ENCODE assay signal across 9 cellular contexts in the genomic region with DNA sequence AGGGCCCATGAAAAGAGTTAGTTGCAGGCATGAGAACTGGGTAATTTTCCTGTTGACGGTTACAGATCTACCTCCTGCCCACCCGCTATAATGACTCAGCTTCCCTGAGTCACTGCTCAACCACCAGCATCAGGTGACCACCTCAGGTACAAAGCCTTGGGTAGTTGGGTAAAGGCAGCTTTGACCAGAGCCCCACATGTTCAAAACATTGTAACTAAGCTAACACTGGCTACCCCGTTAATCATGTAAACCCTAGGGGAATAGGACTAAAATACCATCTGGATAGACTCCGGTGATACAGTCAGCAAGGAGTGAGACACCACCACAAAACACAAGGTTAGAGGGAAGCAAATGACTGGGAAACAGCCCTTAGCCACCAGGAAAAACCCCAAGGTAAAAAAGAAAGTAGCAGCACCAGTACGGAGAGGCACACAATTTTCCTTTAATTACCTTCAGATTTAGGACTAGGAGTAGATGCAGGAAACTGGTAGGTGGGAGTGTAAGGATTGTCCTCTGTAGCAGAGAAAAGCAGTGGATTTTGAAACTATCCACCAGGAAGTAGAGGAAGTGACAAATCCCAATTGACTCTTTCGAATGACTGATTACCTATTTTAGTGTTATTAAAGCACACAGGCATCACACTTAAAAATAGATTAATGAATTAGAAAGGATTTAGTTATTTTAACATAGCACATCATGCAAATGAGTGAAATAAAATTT.
DNase-seq lines count a peak whose midpoint lies in the region; ATAC-seq and TF ChIP-seq lines count a peak whose summit lies in the region.
"Had no signal": no experiment of that assay in that cellular context is flagged by ENCODE, and none has a peak within 500 bp of the region (broad histone marks: within the 10 kb centered on the region; RNA-seq: fewer than 3 reads in every experiment).

No MANE protein-coding gene starts in this region.

- H3K9me3 Mint-ChIP-seq in activated naive CD8-positive, alpha-beta T cell treated with anti-CD3 and anti-CD28 coated beads, Interleukin-2, amount 50 U/mL, for 24 hours = no peaks in the 10 kb centered on the region
- H3K9me3 Mint-ChIP-seq in stimulated activated naive CD8-positive, alpha-beta T cell treated with anti-CD3 and anti-CD28 coated beads, Interleukin-15, Interleukin-2, amounts not matched to agents 100 ng/mL and 50 ng/mL, for 24 hours = no peaks in the 10 kb centered on the region
- no peaks in the 10 kb centered on the region for H3K9me3 Mint-ChIP-seq in natural killer cell

- peak; percentile 53 for ATAC-seq in HG03066 (IDR thresholded peaks at IDR 0.05; ENCODE audit: low read depth, unreplicated experiment)
- ATAC-seq in activated naive CD8-positive, alpha-beta T cell treated with anti-CD3 and anti-CD28 coated beads, Interleukin-2, amount 50 U/mL, for 24 hours = peak; percentile 75
- no peak for ATAC-seq in HG03469 (IDR thresholded peaks at IDR 0.05; ENCODE audit: unreplicated experiment)
- ATAC-seq in natural killer cell = no peak

- H3K27me3 Mint-ChIP-seq in activated naive CD8-positive, alpha-beta T cell treated with anti-CD3 and anti-CD28 coated beads, Interleukin-2, amount 50 U/mL, for 24 hours = no peaks in the 10 kb centered on the region
- peaks cover 7% of the 10 kb centered on the region for H3K27me3 Mint-ChIP-seq in stimulated activated naive CD8-positive, alpha-beta T cell treated with anti-CD3 and anti-CD28 coated beads, Interleukin-15, Interleukin-2, amounts not matched to agents 100 ng/mL and 50 ng/mL, for 24 hours
- no peaks in the 10 kb centered on the region for H3K27me3 Mint-ChIP-seq in natural killer cell (ENCODE audit: low read depth in 2 of 2)

- DNase-seq in activated CD4-positive, alpha-beta T cell treated with anti-CD3 and anti-CD28 coated beads, Interleukin-2, amount 50 U/mL, for 48 hours = peak; percentile 3 to 21
- DNase-seq in activated CD4-positive, alpha-beta T cell treated with anti-CD3 and anti-CD28 coated beads for 4 hours = no peak
- DNase-seq in activated naive CD8-positive, alpha-beta T cell treated with anti-CD3 and anti-CD28 coated beads, Interleukin-2, amount 50 U/mL, for 24 hours = peak; percentile 9
- DNase-seq in UCSD-AML1 (lab: John Stamatoyannopoulos, UW; ENCODE audit: unreplicated experiment) (no peak), natural killer cell (no peak)

- intact Hi-C loops in natural killer cell (cut with micrococcal nuclease) = no loop called here

- no peak overlapping the region for H3K27ac Mint-ChIP-seq in activated naive CD8-positive, alpha-beta T cell treated with anti-CD3 and anti-CD28 coated beads, Interleukin-2, amount 50 U/mL, for 24 hours
- peak overlapping the region; percentile 71 for H3K27ac Mint-ChIP-seq in stimulated activated naive CD8-positive, alpha-beta T cell treated with anti-CD3 and anti-CD28 coated beads, Interleukin-15, Interleukin-2, amounts not matched to agents 100 ng/mL and 50 ng/mL, for 24 hours
- H3K27ac Mint-ChIP-seq in natural killer cell = no peak overlapping the region
- H3K27ac Mint-ChIP-seq: B cell had no signal

- TF ChIP-seq CTCF in natural killer cell (IDR thresholded peaks at IDR 0.05) = no peak

- H3K4me1 Mint-ChIP-seq in activated naive CD8-positive, alpha-beta T cell treated with anti-CD3 and anti-CD28 coated beads, Interleukin-2, amount 50 U/mL, for 24 hours = peaks cover 9% of the 10 kb centered on the region
- peaks cover 9% of the 10 kb centered on the region for H3K4me1 Mint-ChIP-seq in stimulated activated naive CD8-positive, alpha-beta T cell treated with anti-CD3 and anti-CD28 coated beads, Interleukin-15, Interleukin-2, amounts not matched to agents 100 ng/mL and 50 ng/mL, for 24 hours (ENCODE audit: low read depth)
- no peaks in the 10 kb centered on the region for H3K4me1 Mint-ChIP-seq in natural killer cell
- H3K4me1 Mint-ChIP-seq: B cell had no signal

- H3K36me3 Mint-ChIP-seq in activated naive CD8-positive, alpha-beta T cell treated with anti-CD3 and anti-CD28 coated beads, Interleukin-2, amount 50 U/mL, for 24 hours (ENCODE audit: low read depth) = no peaks in the 10 kb centered on the region
- no peaks in the 10 kb centered on the region for H3K36me3 Mint-ChIP-seq in stimulated activated naive CD8-positive, alpha-beta T cell treated with anti-CD3 and anti-CD28 coated beads, Interleukin-15, Interleukin-2, amounts not matched to agents 100 ng/mL and 50 ng/mL, for 24 hours (ENCODE audit: low read depth)
- no peaks in the 10 kb centered on the region for H3K36me3 Mint-ChIP-seq in natural killer cell

- H3K4me3 Mint-ChIP-seq in activated naive CD8-positive, alpha-beta T cell treated with anti-CD3 and anti-CD28 coated beads, Interleukin-2, amount 50 U/mL, for 24 hours = no peak overlapping the region
- peak overlapping the region; percentile 32 for H3K4me3 Mint-ChIP-seq in stimulated activated naive CD8-positive, alpha-beta T cell treated with anti-CD3 and anti-CD28 coated beads, Interleukin-15, Interleukin-2, amounts not matched to agents 100 ng/mL and 50 ng/mL, for 24 hours
- no peak overlapping the region for H3K4me3 Mint-ChIP-seq in natural killer cell
- H3K4me3 Mint-ChIP-seq: B cell had no signal

Comparison
In these comparisons a context has a peak if more than half of its experiments do, and no peak if none do; other contexts are left out.
1. DNase-seq: peak in activated CD4-positive, alpha-beta T cell treated with anti-CD3 and anti-CD28 coated beads, Interleukin-2, amount 50 U/mL, for 48 hours (2 of 2) and activated naive CD8-positive, alpha-beta T cell treated with anti-CD3 and anti-CD28 coated beads, Interleukin-2, amount 50 U/mL, for 24 hours (single experiment); none in activated CD4-positive, alpha-beta T cell treated with anti-CD3 and anti-CD28 coated beads for 4 hours (0 of 2), UCSD-AML1 (single experiment) and natural killer cell (single experiment).
2. ATAC-seq: peak in HG03066 (single experiment) and activated naive CD8-positive, alpha-beta T cell treated with anti-CD3 and anti-CD28 coated beads, Interleukin-2, amount 50 U/mL, for 24 hours (single experiment); none in HG03469 (single experiment) and natural killer cell (0 of 3).